ENCODE assay signal across 23 cellular contexts in genomic region chr12:89237763-89238162, GRCh38.
"Had no signal": no experiment of that assay in that cellular context is flagged by ENCODE, and none has a peak within 500 bp of the region (broad histone marks: within the 10 kb centered on the region; RNA-seq: fewer than 3 reads in every experiment).

No MANE protein-coding gene starts in this region.

- FAIRE-seq: endometrium, small intestine, TTC549 had no signal

- H3K4me1 ChIP-seq: body of pancreas had no signal

- H3K4me3 Mint-ChIP-seq: activated CD4-positive, alpha-beta T cell treated with anti-CD3 and anti-CD28 coated beads, Interleukin-2, amount 10 ng/mL, durations not matched to agents 7 days and 5 days; activated CD8-positive, alpha-beta memory T cell treated with anti-CD3 and anti-CD28 coated beads, Interleukin-2, amount 10 ng/mL, durations not matched to agents 7 days and 5 days; activated CD8-positive, alpha-beta T cell treated with anti-CD3 and anti-CD28 coated beads for 36 hours; activated naive CD8-positive, alpha-beta T cell treated with anti-CD3 and anti-CD28 coated beads, Interleukin-2, amount 50 U/mL, for 24 hours; neural crest cell had no signal

- H3K36me3 ChIP-seq: thoracic aorta, upper lobe of left lung, WERI-Rb-1 had no signal

- H3K9me3 ChIP-seq: body of pancreas, mucosa of descending colon, thoracic aorta, upper lobe of left lung had no signal

- DNase-seq: activated CD4-positive, alpha-beta T cell treated with anti-CD3 and anti-CD28 coated beads, Interleukin-2, amount 10 ng/mL, durations not matched to agents 7 days and 5 days; activated CD4-positive, CD25-positive, alpha-beta regulatory T cell treated with anti-CD3 and anti-CD28 coated beads, Interleukin-2, amount 50 U/mL, for 72 hours; activated CD8-positive, alpha-beta memory T cell treated with anti-CD3 and anti-CD28 coated beads, Interleukin-2, amount 10 ng/mL, durations not matched to agents 7 days and 5 days; activated CD8-positive, alpha-beta T cell treated with anti-CD3 and anti-CD28 coated beads for 36 hours; activated gamma-delta T cell; activated naive CD4-positive, alpha-beta T cell treated with anti-CD3 and anti-CD28 coated beads, Interleukin-2, amount 50 U/mL, for 16 hours; activated naive CD8-positive, alpha-beta T cell treated with anti-CD3 and anti-CD28 coated beads, Interleukin-2, amount 50 U/mL, for 24 hours; activated T-cell treated with anti-CD3 and anti-CD28 coated beads for 4 hours; body of pancreas; effector CD4-positive, alpha-beta T cell; mesendoderm; mucosa of descending colon; small intestine; stimulated activated CD4-positive, alpha-beta T cell treated with anti-CD3 and anti-CD28 coated beads, Interleukin-2, amount 100 ng/mL, for 48 hours; stimulated activated CD8-positive, alpha-beta memory T cell treated with anti-CD3 and anti-CD28 coated beads, Interleukin-4, amount 100 ng/mL, for 48 hours; stimulated activated naive CD4-positive, alpha-beta T cell; upper lobe of left lung; WERI-Rb-1 had no signal

- ATAC-seq: activated CD8-positive, alpha-beta memory T cell treated with anti-CD3 and anti-CD28 coated beads, Interleukin-2, amount 10 ng/mL, durations not matched to agents 7 days and 5 days; activated CD8-positive, alpha-beta T cell treated with anti-CD3 and anti-CD28 coated beads for 36 hours; activated naive CD8-positive, alpha-beta T cell treated with anti-CD3 and anti-CD28 coated beads, Interleukin-2, amount 50 U/mL, for 24 hours; mucosa of descending colon had no signal

- H3K27me3 ChIP-seq: body of pancreas, foreskin keratinocyte, upper lobe of left lung had no signal

- H3K4me3 ChIP-seq: body of pancreas, mucosa of descending colon, thoracic aorta, upper lobe of left lung had no signal

- H3K27ac ChIP-seq: body of pancreas, foreskin keratinocyte, thoracic aorta, WERI-Rb-1 had no signal

- H3K27me3 Mint-ChIP-seq: activated CD4-positive, alpha-beta T cell treated with anti-CD3 and anti-CD28 coated beads, Interleukin-2, amount 10 ng/mL, durations not matched to agents 7 days and 5 days; activated CD8-positive, alpha-beta memory T cell treated with anti-CD3 and anti-CD28 coated beads, Interleukin-2, amount 10 ng/mL, durations not matched to agents 7 days and 5 days; activated CD8-positive, alpha-beta T cell treated with anti-CD3 and anti-CD28 coated beads for 36 hours; activated naive CD8-positive, alpha-beta T cell treated with anti-CD3 and anti-CD28 coated beads, Interleukin-2, amount 50 U/mL, for 24 hours had no signal

- H3K27ac Mint-ChIP-seq: activated CD4-positive, alpha-beta T cell treated with anti-CD3 and anti-CD28 coated beads, Interleukin-2, amount 10 ng/mL, durations not matched to agents 7 days and 5 days; activated CD8-positive, alpha-beta memory T cell treated with anti-CD3 and anti-CD28 coated beads, Interleukin-2, amount 10 ng/mL, durations not matched to agents 7 days and 5 days; activated CD8-positive, alpha-beta T cell treated with anti-CD3 and anti-CD28 coated beads for 36 hours; activated naive CD8-positive, alpha-beta T cell treated with anti-CD3 and anti-CD28 coated beads, Interleukin-2, amount 50 U/mL, for 24 hours had no signal
